ENCODE assay signal across 26 cellular contexts in genomic region chr12:28814246-28814645, GRCh38.
"Had no signal": no experiment of that assay in that cellular context is flagged by ENCODE, and none has a peak within 500 bp of the region (broad histone marks: within the 10 kb centered on the region; RNA-seq: fewer than 3 reads in every experiment).

No MANE protein-coding gene starts in this region.

- H3K4me1 Mint-ChIP-seq: activated B cell treated with CpG ODN at 0.5 μM for 24 hours; activated CD4-positive, alpha-beta memory T cell treated with anti-CD3 and anti-CD28 coated beads, Interleukin-2, amount 10 ng/mL, durations not matched to agents 7 days and 5 days; activated CD4-positive, alpha-beta T cell treated with anti-CD3 and anti-CD28 coated beads, Interleukin-2, amount 10 ng/mL, durations not matched to agents 7 days and 5 days; activated naive CD4-positive, alpha-beta T cell treated with anti-CD3 and anti-CD28 coated beads, Interleukin-2, amount 10 ng/mL, durations not matched to agents 7 days and 5 days; activated naive CD8-positive, alpha-beta T cell treated with anti-CD3 and anti-CD28 coated beads for 36 hours; T-cell had no signal

- H3K36me3 Mint-ChIP-seq: activated naive CD4-positive, alpha-beta T cell treated with anti-CD3 and anti-CD28 coated beads, Interleukin-2, amount 10 ng/mL, durations not matched to agents 7 days and 5 days; activated naive CD8-positive, alpha-beta T cell treated with anti-CD3 and anti-CD28 coated beads for 36 hours; T-cell had no signal

- H3K27ac Mint-ChIP-seq: activated B cell treated with CpG ODN at 0.5 μM for 24 hours; activated CD4-positive, alpha-beta memory T cell treated with anti-CD3 and anti-CD28 coated beads, Interleukin-2, amount 10 ng/mL, durations not matched to agents 7 days and 5 days; activated CD4-positive, alpha-beta T cell treated with anti-CD3 and anti-CD28 coated beads, Interleukin-2, amount 10 ng/mL, durations not matched to agents 7 days and 5 days; activated naive CD4-positive, alpha-beta T cell treated with anti-CD3 and anti-CD28 coated beads, Interleukin-2, amount 10 ng/mL, durations not matched to agents 7 days and 5 days; activated naive CD8-positive, alpha-beta T cell treated with anti-CD3 and anti-CD28 coated beads for 36 hours; activated T-helper 2 cell treated with anti-CD3 and anti-CD28 coated beads, Interferon-gamma antibody, Interleukin-2, Interleukin-4, amounts not matched to agents 10 μg/mL and 5 μg/mL and 100 μg/mL, durations not matched to agents 14 hours and 24 hours and 36 hours; T-cell had no signal

- DNase-seq: activated B cell treated with CpG ODN at 0.5 μM for 24 hours; activated CD4-positive, alpha-beta memory T cell treated with anti-CD3 and anti-CD28 coated beads, Interleukin-2, amount 10 ng/mL, durations not matched to agents 7 days and 5 days; activated CD4-positive, alpha-beta T cell treated with anti-CD3 and anti-CD28 coated beads for 1 hour; activated CD4-positive, alpha-beta T cell treated with anti-CD3 and anti-CD28 coated beads, Interleukin-2, amount 10 ng/mL, durations not matched to agents 7 days and 5 days; activated gamma-delta T cell treated with Interleukin-2 at 50 U/mL for 16 hours; activated naive CD4-positive, alpha-beta T cell treated with anti-CD3 and anti-CD28 coated beads, Interleukin-2, amount 10 ng/mL, durations not matched to agents 7 days and 5 days; activated naive CD8-positive, alpha-beta T cell treated with anti-CD3 and anti-CD28 coated beads for 36 hours; activated T-cell treated with anti-CD3 and anti-CD28 coated beads for 4 hours; activated T-cell treated with anti-CD3 and anti-CD28 coated beads, Interleukin-2, amount 50 U/mL, for 48 hours; brain microvascular endothelial cell; cerebellar nuclear complex; Kasumi-1; NCI-H1092; NCI-H1417; NCI-H1930; NCI-H2171 treated with DMSO at 0.1 percent for 48 hours; NCI-H226; NCI-H510A; NCI-H526 treated with DMSO at 0.1 percent for 48 hours; NCI-H82; Peyer's patch; SHP77 treated with DMSO at 0.1 percent for 48 hours; T-cell; T-helper 2 cell; T1000 had no signal

- ATAC-seq: T-cell had no signal

- H3K4me3 ChIP-seq: Peyer's patch had no signal

- H3K27me3 ChIP-seq: brain microvascular endothelial cell, Peyer's patch had no signal

- H3K9me3 ChIP-seq: Peyer's patch had no signal

- H3K4me1 ChIP-seq: Peyer's patch had no signal

- H3K4me3 Mint-ChIP-seq: activated B cell treated with CpG ODN at 0.5 μM for 24 hours; activated CD4-positive, alpha-beta memory T cell treated with anti-CD3 and anti-CD28 coated beads, Interleukin-2, amount 10 ng/mL, durations not matched to agents 7 days and 5 days; activated CD4-positive, alpha-beta T cell treated with anti-CD3 and anti-CD28 coated beads, Interleukin-2, amount 10 ng/mL, durations not matched to agents 7 days and 5 days; activated naive CD4-positive, alpha-beta T cell treated with anti-CD3 and anti-CD28 coated beads, Interleukin-2, amount 10 ng/mL, durations not matched to agents 7 days and 5 days; activated naive CD8-positive, alpha-beta T cell treated with anti-CD3 and anti-CD28 coated beads for 36 hours; T-cell had no signal

- H3K9me3 Mint-ChIP-seq: activated B cell treated with CpG ODN at 0.5 μM for 24 hours; activated CD4-positive, alpha-beta memory T cell treated with anti-CD3 and anti-CD28 coated beads, Interleukin-2, amount 10 ng/mL, durations not matched to agents 7 days and 5 days; activated naive CD4-positive, alpha-beta T cell treated with anti-CD3 and anti-CD28 coated beads, Interleukin-2, amount 10 ng/mL, durations not matched to agents 7 days and 5 days; activated naive CD8-positive, alpha-beta T cell treated with anti-CD3 and anti-CD28 coated beads for 36 hours; activated T-helper 2 cell treated with anti-CD3 and anti-CD28 coated beads, Interferon-gamma antibody, Interleukin-2, Interleukin-4, amounts not matched to agents 10 μg/mL and 5 μg/mL and 100 μg/mL, durations not matched to agents 14 hours and 24 hours and 36 hours had no signal

- H3K27ac ChIP-seq: brain microvascular endothelial cell, Peyer's patch had no signal

- H3K36me3 ChIP-seq: brain microvascular endothelial cell, Peyer's patch had no signal

- H3K27me3 Mint-ChIP-seq: activated B cell treated with CpG ODN at 0.5 μM for 24 hours; activated CD4-positive, alpha-beta memory T cell treated with anti-CD3 and anti-CD28 coated beads, Interleukin-2, amount 10 ng/mL, durations not matched to agents 7 days and 5 days; activated CD4-positive, alpha-beta T cell treated with anti-CD3 and anti-CD28 coated beads, Interleukin-2, amount 10 ng/mL, durations not matched to agents 7 days and 5 days; activated naive CD4-positive, alpha-beta T cell treated with anti-CD3 and anti-CD28 coated beads, Interleukin-2, amount 10 ng/mL, durations not matched to agents 7 days and 5 days; activated naive CD8-positive, alpha-beta T cell treated with anti-CD3 and anti-CD28 coated beads for 36 hours had no signal
